In genomic region chr1:59151387-59151761, GRCh38 we compare ENCODE assay signal across 10 cellular contexts.
A peak's percentile ranks its signal among the peaks of the same experiment; 100 is the strongest.
DNase-seq lines count a peak whose midpoint lies in the region; ATAC-seq, FAIRE-seq and TF ChIP-seq lines count a peak whose summit lies in the region.
"Had no signal": no experiment of that assay in that cellular context is flagged by ENCODE, and none has a peak within 500 bp of the region (broad histone marks: within the 10 kb centered on the region; RNA-seq: fewer than 3 reads in every experiment).

No MANE protein-coding gene starts in this region.

- 8% methylated on average over 4 of the region's 4 CpGs for WGBS in A549 (ENCODE audit: missing lambda C conversion rate)
- 50% methylated on average over 4 of the region's 4 CpGs for WGBS in esophagus muscularis mucosa

- FAIRE-seq in A549 (lab: Jason Lieb, UNC), result no peak
- FAIRE-seq: G401.6 had no signal

- CTCF ChIA-PET in A549 (lab: Yijun Ruan, JAX) (interaction anchor here (0.7 to 1.0 kb wide), 2 partner anchors 75 to 373 kb away, joined by 3 read pairs; no protein-coding TSS in a partner anchor), PC-3 (lab: Charles Lee) (interaction anchor here (0.6 to 1.2 kb wide), 3 partner anchors 335 to 608 kb away, joined by 3 read pairs; no protein-coding TSS in a partner anchor)

- no peak for TF ChIP-seq POLR2A in A549 (IDR thresholded peaks at IDR 0.05; ENCODE audit: low read length)
- no peak for TF ChIP-seq POLR2A in esophagus muscularis mucosa (IDR thresholded peaks at IDR 0.05; ENCODE audit: low read depth)

- 0 out of 2 replicates have a peak, but pooled peaks cover under 1% of the 10 kb centered on the region for H3K79me2 ChIP-seq in PC-3 (ENCODE audit: low read length)
- H3K79me2 ChIP-seq in osteoblast (ENCODE audit: insufficient read depth, low read length), result no peaks in the 10 kb centered on the region

- POLR2A ChIA-PET in A549 (lab: Yijun Ruan, JAX) (interaction anchor here (0.6 to 3.8 kb wide), 6 partner anchors 11 to 368 kb away, joined by 3 to 16 read pairs (median 5); partner anchors contain the start of genes FGGY and JUN), PC-3 (lab: Charles Lee; ENCODE audit: unreplicated experiment) (interaction anchor here (0.6 kb wide), 1 partner anchor 9 kb away, joined by 3 read pairs; no protein-coding TSS in a partner anchor)

- H3K4me3 ChIP-seq in A549 (no peak overlapping the region), PC-3 (ENCODE audit: low read length) (peak overlapping the region; percentile 34; the same call in 1 of the 2 replicates), esophagus muscularis mucosa (peak overlapping the region in 2 of 4 donors; percentile 12 to 25), osteoblast (ENCODE audit: insufficient read depth, low read length) (no peak overlapping the region)

- H3F3A ChIP-seq in PC-3 (ENCODE audit: low read length, unreplicated experiment), result peaks cover 9% of the 10 kb centered on the region

- H3K4me2 ChIP-seq in A549 (peak overlapping the region; percentile 99), PC-3 (ENCODE audit: low read length) (peak overlapping the region; percentile 81), osteoblast (ENCODE audit: insufficient read depth, low read length) (peak overlapping the region; percentile 40)

- ATAC-seq in A549, result peak in 1 of 2 experiments; percentile 39; a peak in 4 of 6 replicates
- ATAC-seq in PC-3, result no peak; the same call in 1 of the 2 replicates
- ATAC-seq in GM21447 (IDR thresholded peaks at IDR 0.05; ENCODE audit: unreplicated experiment), result no peak
- no peak for ATAC-seq in GM18907 (IDR thresholded peaks at IDR 0.05; ENCODE audit: unreplicated experiment)
- ATAC-seq in GM19328 (IDR thresholded peaks at IDR 0.05; ENCODE audit: unreplicated experiment), result no peak

- no peaks in the 10 kb centered on the region for H3K9me2 ChIP-seq in PC-3 (replicated peaks; ENCODE audit: low read length)

- no TSS peak for BruUV-seq in PC-3 (replicated peaks; lab: Mats Ljungman, UMichigan)

- TF ChIP-seq CTCF in A549 (IDR thresholded peaks at IDR 0.05) (no peak), PC-3 (conservative IDR thresholded peaks at IDR 0.05; ENCODE audit: low read depth, low read length) (no peak), esophagus muscularis mucosa (IDR thresholded peaks at IDR 0.05) (no peak), osteoblast (IDR thresholded peaks at IDR 0.05; ENCODE audit: extremely low read depth, low read depth, low read length) (no peak)

- H2AFZ ChIP-seq in PC-3 (ENCODE audit: low read length) (peak overlapping the region; percentile 25), osteoblast (ENCODE audit: low read length) (no peak overlapping the region)

- H3K36me3 ChIP-seq in PC-3 (ENCODE audit: low read depth, low read length) (no peaks in the 10 kb centered on the region), esophagus muscularis mucosa (no peaks in the 10 kb centered on the region), osteoblast (ENCODE audit: insufficient read depth, low read length) (no peaks in the 10 kb centered on the region)

- DNase-seq in A549 (ENCODE audit: low read depth in 1 of 2, low spot score in 1 of 2) (no peak), PC-3 (no peak), esophagus muscularis mucosa (ENCODE audit: extremely low spot score) (no peak), osteoblast (ENCODE audit: insufficient read length, low spot score, missing footprints) (no peak), mesenteric fat pad (ENCODE audit: low spot score) (no peak)
- DNase-seq: NCI-H1417 treated with DMSO at 0.1 percent for 48 hours had no signal

- no peak for TF ChIP-seq RAD21 in A549 (conservative IDR thresholded peaks at IDR 0.05 in 1 of 2, IDR thresholded peaks at IDR 0.05 in 1 of 2)

- H4K20me1 ChIP-seq in PC-3 (ENCODE audit: low read length) (no peaks in the 10 kb centered on the region), osteoblast (ENCODE audit: insufficient read depth, low read length) (no peaks in the 10 kb centered on the region)

- H3K27me3 ChIP-seq in PC-3 (ENCODE audit: low read length) (no peaks in the 10 kb centered on the region), esophagus muscularis mucosa (no peaks in the 10 kb centered on the region), osteoblast (ENCODE audit: insufficient read depth, low read length) (no peaks in the 10 kb centered on the region)

- TF ChIP-seq EP300 in A549 (IDR thresholded peaks at IDR 0.05) (no peak), esophagus muscularis mucosa (IDR thresholded peaks at IDR 0.05) (no peak)

- no peaks in the 10 kb centered on the region for H3K9me3 ChIP-seq in A549
- H3K9me3 ChIP-seq in PC-3 (ENCODE audit: low read length), result no peaks in the 10 kb centered on the region
- H3K9me3 ChIP-seq in esophagus muscularis mucosa, result no peaks in the 10 kb centered on the region
- H3K9me3 ChIP-seq in osteoblast (ENCODE audit: low read depth, low read length), result no peaks in the 10 kb centered on the region

- H3K27ac ChIP-seq in A549 (peak overlapping the region; percentile 93 to 97), PC-3 (ENCODE audit: low read length) (peak overlapping the region; percentile 75), esophagus muscularis mucosa (replicated peaks in 1 of 4) (peak overlapping the region; percentile 70 to 85 (median 76)), osteoblast (ENCODE audit: low read depth, low read length) (peak overlapping the region; percentile 81)

- peaks cover 58% of the 10 kb centered on the region for H3K4me1 ChIP-seq in A549
- peaks cover 39% of the 10 kb centered on the region for H3K4me1 ChIP-seq in PC-3 (ENCODE audit: insufficient read depth, low read length)
- peaks cover 29 to 44% (median 41%) of the 10 kb centered on the region in 4 donors for H3K4me1 ChIP-seq in esophagus muscularis mucosa
- H3K4me1 ChIP-seq in osteoblast (ENCODE audit: insufficient read depth, low read length), result peaks cover 35% of the 10 kb centered on the region

- intact Hi-C loops in PC-3 (cut with micrococcal nuclease) (no loop called here), esophagus muscularis mucosa (cut with DNase I) (loop anchor here (10.0 kb wide), 1 partner anchor 553 kb away; no protein-coding TSS in a partner anchor)

- peak overlapping the region; percentile 29 for H3K9ac ChIP-seq in PC-3 (ENCODE audit: low read length)

TF ChIP-seq in A549, 52 proteins besides CTCF, POLR2A, EP300 and RAD21:
- peak; percentile 28 for TF ChIP-seq MAX (IDR thresholded peaks at IDR 0.05)
- peak; percentile 19 to 48; a peak in 3 of 5 replicates for TF ChIP-seq JUN (IDR thresholded peaks at IDR 0.05)
- TF ChIP-seq RNF2 (IDR thresholded peaks at IDR 0.05; ENCODE audit: borderline replicate concordance, low read depth), result no peak
- no peak for TF ChIP-seq FOSL2 (IDR thresholded peaks at IDR 0.05)
- TF ChIP-seq FOSL2 (CRISPR knock-in tag; IDR thresholded peaks at IDR 0.05), result no peak
- TF ChIP-seq SMC3 (IDR thresholded peaks at IDR 0.05), result no peak
- no peak for TF ChIP-seq SREBF2 (IDR thresholded peaks at IDR 0.05)
- TF ChIP-seq MAFK (IDR thresholded peaks at IDR 0.05; ENCODE audit: partially characterized antibody), result no peak
- TF ChIP-seq ZSCAN20 (CRISPR knock-in tag; IDR thresholded peaks at IDR 0.05), result no peak
- TF ChIP-seq PBX3 (IDR thresholded peaks at IDR 0.05), result no peak
- TF ChIP-seq JUNB (IDR thresholded peaks at IDR 0.05), result no peak
- no peak for TF ChIP-seq CHD2 (IDR thresholded peaks at IDR 0.05; ENCODE audit: low read length, partially characterized antibody)

Comparison
In these comparisons a context has a peak if more than half of its experiments do, and no peak if none do; other contexts are left out.
1. H3K4me2 ChIP-seq: peak in every context shown above with its lines; median percentile 99 in A549; 81 in PC-3; 40 in osteoblast.